Comparison of ENCODE assay signal across 8 cellular contexts in the genomic region with DNA sequence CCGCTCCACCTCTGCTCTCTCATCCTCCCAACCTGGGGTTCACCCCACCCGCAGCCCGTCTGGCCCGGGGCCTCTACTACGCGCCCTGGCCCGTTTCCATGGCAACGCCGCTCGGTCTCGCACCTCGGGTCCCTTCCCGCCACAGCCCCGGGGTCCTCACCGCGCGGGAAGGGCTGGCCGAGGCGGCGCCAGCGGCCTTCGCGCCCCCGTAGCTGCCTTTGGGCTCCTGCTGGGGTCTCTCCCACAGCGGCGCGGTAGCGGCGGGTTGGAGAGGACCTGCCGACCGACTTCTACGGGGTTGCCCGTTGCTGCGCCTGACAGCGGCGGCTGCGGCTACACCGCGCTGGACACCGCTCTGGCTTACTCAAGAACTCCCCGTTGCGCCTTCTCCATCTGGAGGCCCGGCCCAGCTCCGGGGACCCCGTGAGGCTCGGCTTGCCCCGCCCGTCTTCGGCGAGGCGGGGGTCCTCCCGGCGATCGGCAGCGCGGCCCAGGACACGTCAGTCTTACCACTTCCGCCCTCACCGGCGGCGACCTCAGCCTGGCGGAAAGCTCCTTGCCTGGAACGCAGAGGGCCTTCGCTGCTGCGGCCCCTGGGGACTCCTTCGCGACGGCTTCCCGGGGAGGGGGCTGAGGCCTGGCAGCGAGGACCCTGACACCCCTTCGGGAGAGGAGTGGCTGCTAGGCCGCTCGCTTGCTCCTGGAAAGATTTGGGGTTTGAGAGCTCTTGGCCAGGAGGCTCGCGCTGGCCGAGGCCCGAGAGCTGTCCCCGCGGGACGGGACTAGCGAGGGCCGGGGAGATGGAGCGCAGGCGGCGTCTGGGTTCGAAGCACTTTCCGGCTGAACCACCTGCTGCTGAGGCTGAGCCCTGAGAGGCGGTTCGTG. TPM values are rescaled to one million over a fixed set of nuclear protein-coding genes. Genes with fewer than 3 reads are reported as not detected.
DNase-seq lines count a peak whose midpoint lies in the region; ATAC-seq and TF ChIP-seq lines count a peak whose summit lies in the region.

A gene with protein sequence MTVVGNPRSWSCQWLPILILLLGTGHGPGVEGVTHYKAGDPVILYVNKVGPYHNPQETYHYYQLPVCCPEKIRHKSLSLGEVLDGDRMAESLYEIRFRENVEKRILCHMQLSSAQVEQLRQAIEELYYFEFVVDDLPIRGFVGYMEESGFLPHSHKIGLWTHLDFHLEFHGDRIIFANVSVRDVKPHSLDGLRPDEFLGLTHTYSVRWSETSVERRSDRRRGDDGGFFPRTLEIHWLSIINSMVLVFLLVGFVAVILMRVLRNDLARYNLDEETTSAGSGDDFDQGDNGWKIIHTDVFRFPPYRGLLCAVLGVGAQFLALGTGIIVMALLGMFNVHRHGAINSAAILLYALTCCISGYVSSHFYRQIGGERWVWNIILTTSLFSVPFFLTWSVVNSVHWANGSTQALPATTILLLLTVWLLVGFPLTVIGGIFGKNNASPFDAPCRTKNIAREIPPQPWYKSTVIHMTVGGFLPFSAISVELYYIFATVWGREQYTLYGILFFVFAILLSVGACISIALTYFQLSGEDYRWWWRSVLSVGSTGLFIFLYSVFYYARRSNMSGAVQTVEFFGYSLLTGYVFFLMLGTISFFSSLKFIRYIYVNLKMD (minus strand): TSS at position 256 of the 885 bp plus-strand sequence. CDS start 422 bp downstream, outside the sequence.

- intact Hi-C loops in heart left ventricle (cut with DNase I) = loop anchor here in 1 of 10 donors (2.0 kb wide), 1 partner anchor 37 kb away; a partner anchor contains a TSS
- intact Hi-C loops in posterior vena cava (cut with DNase I) = no loop called here

- TF ChIP-seq POLR2A in heart left ventricle (IDR thresholded peaks at IDR 0.05) (peak in 1 of 2 donors; percentile 68), upper lobe of left lung (IDR thresholded peaks at IDR 0.05) (peak; percentile 68 to 86 (median 72))

- H3K36me3 ChIP-seq in adipocyte (ENCODE audit: control insufficient read depth, insufficient read depth, low read length, severe bottlenecking) (peaks cover 14% of the 10 kb centered on the region), heart left ventricle (peaks cover 0 to 35% (median 23%) of the 10 kb centered on the region in 9 donors), upper lobe of left lung (peaks cover 0 to 32% (median 10%) of the 10 kb centered on the region in 4 donors)

- H3K4me3 ChIP-seq in GM12875 (ENCODE audit: low read depth, low read length) (peak within 1 kb of the TSS; percentile 70), adipocyte (ENCODE audit: low read length) (peak within 1 kb of the TSS; percentile 97), heart left ventricle (peak within 1 kb of the TSS; percentile 67 to 99 (median 92)), upper lobe of left lung (peak within 1 kb of the TSS; percentile 65 to 87 (median 79))

- no peak for TF ChIP-seq CTCF in GM12875 (IDR thresholded peaks at IDR 0.05; ENCODE audit: borderline replicate concordance, insufficient read depth, low read depth, low read length)
- no peak for TF ChIP-seq CTCF in heart left ventricle (IDR thresholded peaks at IDR 0.05)
- peak in 2 of 6 experiments; percentile 24 to 31 for TF ChIP-seq CTCF in upper lobe of left lung (IDR thresholded peaks at IDR 0.05)

- ATAC-seq in HG02642 (IDR thresholded peaks at IDR 0.05; ENCODE audit: poor library complexity, unreplicated experiment) (peak; percentile 83), heart left ventricle (peak; percentile 89 to 96 (median 94)), upper lobe of left lung (ENCODE audit: low FRiP score in 2 of 2) (peak; percentile 95 to 98)

- H3K27ac ChIP-seq in heart left ventricle = peak within 1 kb of the TSS; percentile 95 to 100 (median 98)
- H3K27ac ChIP-seq in upper lobe of left lung = peak within 1 kb of the TSS; percentile 97 to 100 (median 99)

- H3K9ac ChIP-seq in adipocyte (ENCODE audit: low read length) = peak within 1 kb of the TSS; percentile 99

- 0 to 1% (median 1%) methylated on average over 54 to 89 of the region's 89 CpGs for WGBS in heart left ventricle, 4 donors
- 0 to 1% methylated on average over 21 to 52 of the region's 89 CpGs for WGBS in upper lobe of left lung, 2 donors

- H3K9me3 ChIP-seq in adipocyte (ENCODE audit: control insufficient read depth, low read length) = no peaks in the 10 kb centered on the region
- H3K9me3 ChIP-seq in heart left ventricle = no peaks in the 10 kb centered on the region
- H3K9me3 ChIP-seq in upper lobe of left lung = no peaks in the 10 kb centered on the region

- TF ChIP-seq EP300 in upper lobe of left lung (IDR thresholded peaks at IDR 0.05) = no peak

- DNase-seq in NCI-H1105 (lab: John Stamatoyannopoulos, UW) = peak; percentile 71
- peak; percentile 82 for DNase-seq in T follicular helper cell (ENCODE audit: low read depth)
- DNase-seq in adipocyte (ENCODE audit: low read depth) = peak; percentile 92
- peak; percentile 89 to 95 (median 93) for DNase-seq in heart left ventricle
- peak; percentile 98 for DNase-seq in posterior vena cava (ENCODE audit: low spot score)
- DNase-seq in upper lobe of left lung = peak; percentile 91 to 98

- H3K27me3 ChIP-seq in adipocyte (replicated peaks; ENCODE audit: control insufficient read depth, insufficient read depth, low read length) (no peaks in the 10 kb centered on the region), heart left ventricle (no peaks in the 10 kb centered on the region), upper lobe of left lung (no peaks in the 10 kb centered on the region)

- H3K4me1 ChIP-seq in adipocyte (ENCODE audit: control insufficient read depth, insufficient read depth, low read length) (peaks cover 19% of the 10 kb centered on the region), heart left ventricle (peaks cover 2 to 51% (median 24%) of the 10 kb centered on the region in 12 donors), upper lobe of left lung (peaks cover 26 to 41% (median 30%) of the 10 kb centered on the region in 4 donors)

RNA-seq across cellular contexts. Expression of the gene that starts here (rescaled TPM):
- total RNA-seq in heart left ventricle = 10 to 100 TPM; 15.4 to 32.3 (median 26.3) TPM
- 10 to 100 TPM in 1 of 2 donors, 1 to 10 TPM in 1; 6.1 to 52.8 TPM for polyA plus RNA-seq in heart left ventricle
- total RNA-seq in posterior vena cava = 10 to 100 TPM; 30.1 to 35.2 TPM
- total RNA-seq in upper lobe of left lung = 10 to 100 TPM; 15.7 to 75.4 (median 53.8) TPM

Comparison
In these comparisons a context has a peak if more than half of its experiments do, and no peak if none do; other contexts are left out.
1. Peak in every context shown above with its lines: DNase-seq, ATAC-seq, H3K4me3 ChIP-seq and H3K27ac ChIP-seq.